In the genomic region with DNA sequence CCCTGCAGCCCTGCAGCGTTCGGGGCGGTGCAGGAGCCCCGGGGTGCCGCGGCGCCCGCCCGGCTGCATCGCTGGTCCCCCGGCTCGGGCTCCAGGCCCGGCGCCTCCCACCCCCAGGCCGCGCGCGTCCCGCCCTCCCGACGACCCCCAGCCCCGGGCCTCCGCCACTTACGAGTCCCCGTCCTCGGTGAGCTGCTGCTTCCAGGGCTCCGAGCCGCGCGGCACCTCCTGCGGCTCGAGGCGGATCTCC, we compare ENCODE assay signal across 7 cellular contexts. TPM values are rescaled to one million over a fixed set of nuclear protein-coding genes. Genes with fewer than 3 reads are reported as not detected.
DNase-seq lines count a peak whose midpoint lies in the region; ATAC-seq and TF ChIP-seq lines count a peak whose summit lies in the region.

No MANE protein-coding gene starts in this region.

- H3K36me3 ChIP-seq in HEK293 (ENCODE audit: control insufficient read depth in 2 of 2, insufficient read depth in 1 of 2, low read length in 2 of 2): peaks cover 15 to 38% of the 10 kb centered on the region in 2 experiments
- H3K36me3 ChIP-seq in WERI-Rb-1: peaks cover 41% of the 10 kb centered on the region

- POLR2A ChIA-PET in HEK293 (lab: Yijun Ruan, JAX): interaction anchor here (1.0 to 3.9 kb wide), 17 partner anchors 11 to 704 kb away, joined by 3 to 38 read pairs (median 7); a partner anchor contains a TSS

- H3K4me1 ChIP-seq in HEK293 (ENCODE audit: control insufficient read depth, insufficient read depth, low read length): 0 out of 2 replicates have a peak, but pooled peaks cover 4% of the 10 kb centered on the region
- H3K4me1 ChIP-seq in right cardiac atrium (ENCODE audit: control insufficient read depth, insufficient read depth, low read length): no peaks in the 10 kb centered on the region

- TF ChIP-seq CTCF in HEK293 (tag by site-specific recombination; IDR thresholded peaks at IDR 0.05) (no peak), WERI-Rb-1 (IDR thresholded peaks at IDR 0.05; ENCODE audit: low read depth, low read length) (no peak)

- ATAC-seq in right cardiac atrium (no peak), esophagus mucosa (no peak)

- H3K27ac ChIP-seq in HEK293 (ENCODE audit: extremely low read depth, low read depth, low read length) (peak overlapping the region; percentile 100), WERI-Rb-1 (peak overlapping the region; percentile 98), right cardiac atrium (ENCODE audit: low read length) (peak overlapping the region; percentile 98)

- 0% methylated on average over 33 of the region's 33 CpGs for WGBS in right cardiac atrium

- H3K4me3 ChIP-seq in HEK293 (ENCODE audit: low read depth, low read length) (peak overlapping the region; percentile 96), WERI-Rb-1 (ENCODE audit: low read depth, low read length) (peak overlapping the region; percentile 66), right cardiac atrium (ENCODE audit: low read length) (peak overlapping the region; percentile 81)

- DNase-seq in WERI-Rb-1 (no peak), right cardiac atrium (no peak), NCI-H2081 treated with DMSO at 0.1 percent for 48 hours (lab: John Stamatoyannopoulos, UW) (no peak), NCI-H2171 treated with DMSO at 0.1 percent for 48 hours (lab: John Stamatoyannopoulos, UW) (no peak)
- peak; percentile 75 for DNase-seq in stimulated activated naive CD4-positive, alpha-beta T cell treated with Interleukin-2 at 50 U/mL for 16 hours (lab: John Stamatoyannopoulos, UW)

- no peaks in the 10 kb centered on the region for H3K9me3 ChIP-seq in HEK293 (ENCODE audit: control insufficient read depth, insufficient read depth, low read depth, low read length)
- no peaks in the 10 kb centered on the region for H3K9me3 ChIP-seq in WERI-Rb-1 (ENCODE audit: severe bottlenecking)
- H3K9me3 ChIP-seq in right cardiac atrium (ENCODE audit: control insufficient read depth, low read length): no peaks in the 10 kb centered on the region

- intact Hi-C loops in right cardiac atrium (cut with DNase I): loop anchor here in 3 of 4 donors (5.0 to 10.0 kb wide), 3 partner anchors 67 to 119 kb away; a partner anchor contains a TSS

- H3K27me3 ChIP-seq in WERI-Rb-1 (ENCODE audit: insufficient read depth, low read depth, severe bottlenecking) (no peaks in the 10 kb centered on the region), right cardiac atrium (ENCODE audit: control insufficient read depth, insufficient read depth) (no peaks in the 10 kb centered on the region)

- CTCF ChIA-PET in HEK293 (lab: Yijun Ruan, JAX): interaction anchor here (0.6 to 3.5 kb wide), 14 partner anchors 9 to 282 kb away, joined by 3 to 12 read pairs (median 4); a partner anchor contains a TSS

TF ChIP-seq in HEK293, 187 proteins besides CTCF, POLR2A, EP300 and RAD21:
- TF ChIP-seq ZNF239 (tag by site-specific recombination; IDR thresholded peaks at IDR 0.05) (no peak), REPIN1 (tag by site-specific recombination; IDR thresholded peaks at IDR 0.05; ENCODE audit: low read depth) (no peak), ZEB2 (tag by site-specific recombination; IDR thresholded peaks at IDR 0.05) (no peak), ZFP3 (tag by site-specific recombination; IDR thresholded peaks at IDR 0.05; ENCODE audit: low read depth) (no peak)
- TF ChIP-seq, protein P1, sequence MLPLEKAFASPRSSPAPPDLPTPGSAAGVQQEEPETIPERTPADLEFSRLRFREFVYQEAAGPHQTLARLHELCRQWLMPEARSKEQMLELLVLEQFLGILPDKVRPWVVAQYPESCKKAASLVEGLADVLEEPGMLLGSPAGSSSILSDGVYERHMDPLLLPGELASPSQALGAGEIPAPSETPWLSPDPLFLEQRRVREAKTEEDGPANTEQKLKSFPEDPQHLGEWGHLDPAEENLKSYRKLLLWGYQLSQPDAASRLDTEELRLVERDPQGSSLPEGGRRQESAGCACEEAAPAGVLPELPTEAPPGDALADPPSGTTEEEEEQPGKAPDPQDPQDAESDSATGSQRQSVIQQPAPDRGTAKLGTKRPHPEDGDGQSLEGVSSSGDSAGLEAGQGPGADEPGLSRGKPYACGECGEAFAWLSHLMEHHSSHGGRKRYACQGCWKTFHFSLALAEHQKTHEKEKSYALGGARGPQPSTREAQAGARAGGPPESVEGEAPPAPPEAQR (tag by site-specific recombination; IDR thresholded peaks at IDR 0.05): no peak
- TF ChIP-seq, protein P2, sequence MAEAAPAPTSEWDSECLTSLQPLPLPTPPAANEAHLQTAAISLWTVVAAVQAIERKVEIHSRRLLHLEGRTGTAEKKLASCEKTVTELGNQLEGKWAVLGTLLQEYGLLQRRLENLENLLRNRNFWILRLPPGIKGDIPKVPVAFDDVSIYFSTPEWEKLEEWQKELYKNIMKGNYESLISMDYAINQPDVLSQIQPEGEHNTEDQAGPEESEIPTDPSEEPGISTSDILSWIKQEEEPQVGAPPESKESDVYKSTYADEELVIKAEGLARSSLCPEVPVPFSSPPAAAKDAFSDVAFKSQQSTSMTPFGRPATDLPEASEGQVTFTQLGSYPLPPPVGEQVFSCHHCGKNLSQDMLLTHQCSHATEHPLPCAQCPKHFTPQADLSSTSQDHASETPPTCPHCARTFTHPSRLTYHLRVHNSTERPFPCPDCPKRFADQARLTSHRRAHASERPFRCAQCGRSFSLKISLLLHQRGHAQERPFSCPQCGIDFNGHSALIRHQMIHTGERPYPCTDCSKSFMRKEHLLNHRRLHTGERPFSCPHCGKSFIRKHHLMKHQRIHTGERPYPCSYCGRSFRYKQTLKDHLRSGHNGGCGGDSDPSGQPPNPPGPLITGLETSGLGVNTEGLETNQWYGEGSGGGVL (tag by site-specific recombination; IDR thresholded peaks at IDR 0.05): no peak
- TF ChIP-seq, protein P3, sequence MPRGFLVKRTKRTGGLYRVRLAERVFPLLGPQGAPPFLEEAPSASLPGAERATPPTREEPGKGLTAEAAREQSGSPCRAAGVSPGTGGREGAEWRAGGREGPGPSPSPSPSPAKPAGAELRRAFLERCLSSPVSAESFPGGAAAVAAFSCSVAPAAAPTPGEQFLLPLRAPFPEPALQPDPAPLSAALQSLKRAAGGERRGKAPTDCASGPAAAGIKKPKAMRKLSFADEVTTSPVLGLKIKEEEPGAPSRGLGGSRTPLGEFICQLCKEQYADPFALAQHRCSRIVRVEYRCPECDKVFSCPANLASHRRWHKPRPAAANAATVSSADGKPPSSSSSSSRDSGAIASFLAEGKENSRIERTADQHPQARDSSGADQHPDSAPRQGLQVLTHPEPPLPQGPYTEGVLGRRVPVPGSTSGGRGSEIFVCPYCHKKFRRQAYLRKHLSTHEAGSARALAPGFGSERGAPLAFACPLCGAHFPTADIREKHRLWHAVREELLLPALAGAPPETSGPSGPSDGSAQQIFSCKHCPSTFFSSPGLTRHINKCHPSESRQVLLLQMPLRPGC (tag by site-specific recombination; IDR thresholded peaks at IDR 0.05): no peak
- TF ChIP-seq, protein P4, sequence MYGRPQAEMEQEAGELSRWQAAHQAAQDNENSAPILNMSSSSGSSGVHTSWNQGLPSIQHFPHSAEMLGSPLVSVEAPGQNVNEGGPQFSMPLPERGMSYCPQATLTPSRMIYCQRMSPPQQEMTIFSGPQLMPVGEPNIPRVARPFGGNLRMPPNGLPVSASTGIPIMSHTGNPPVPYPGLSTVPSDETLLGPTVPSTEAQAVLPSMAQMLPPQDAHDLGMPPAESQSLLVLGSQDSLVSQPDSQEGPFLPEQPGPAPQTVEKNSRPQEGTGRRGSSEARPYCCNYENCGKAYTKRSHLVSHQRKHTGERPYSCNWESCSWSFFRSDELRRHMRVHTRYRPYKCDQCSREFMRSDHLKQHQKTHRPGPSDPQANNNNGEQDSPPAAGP (tag by site-specific recombination; IDR thresholded peaks at IDR 0.05): no peak

RNA-seq across cellular contexts. Expression of a gene that starts 0.4 kb away (rescaled TPM):
- total RNA-seq in right cardiac atrium (100 to 1,000 TPM in 3 of 4 donors, 10 to 100 TPM in 1; 74.0 to 125 (median 103) TPM), esophagus mucosa (119 TPM)
- 81.2 TPM for polyA plus RNA-seq in right cardiac atrium
